In the genomic region with DNA sequence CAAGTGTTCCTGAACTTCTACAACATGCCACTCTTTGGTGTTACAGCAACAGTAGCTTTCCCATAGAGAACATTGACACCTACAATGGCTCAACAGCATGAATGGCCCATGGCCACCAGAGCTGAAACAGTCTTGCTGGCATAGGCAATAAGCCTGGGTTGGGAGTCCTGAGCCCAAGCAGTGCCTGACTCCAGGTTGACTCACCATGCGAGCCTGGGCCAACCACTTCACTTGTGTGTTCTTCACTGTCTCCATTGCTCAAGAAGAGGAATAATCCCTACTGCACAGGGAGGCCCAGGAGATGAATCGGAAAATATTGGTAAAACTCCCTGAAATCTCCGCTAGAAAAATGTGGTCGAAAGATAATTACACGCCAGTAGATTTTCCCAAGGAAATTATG, we compare ENCODE assay signal across 25 cellular contexts.
DNase-seq lines count a peak whose midpoint lies in the region; ATAC-seq and TF ChIP-seq lines count a peak whose summit lies in the region.
"Had no signal": no experiment of that assay in that cellular context is flagged by ENCODE, and none has a peak within 500 bp of the region (broad histone marks: within the 10 kb centered on the region; RNA-seq: fewer than 3 reads in every experiment).

No MANE protein-coding gene starts in this region.

- H3K27ac ChIP-seq in breast epithelium (no peak overlapping the region), sigmoid colon (no peak overlapping the region)
- H3K27ac ChIP-seq: BLaER1, dorsolateral prefrontal cortex, SJSA1 had no signal

- no peaks in the 10 kb centered on the region for H3K36me3 ChIP-seq in breast epithelium
- H3K36me3 ChIP-seq in sigmoid colon: no peaks in the 10 kb centered on the region
- H3K36me3 ChIP-seq: BLaER1, SJSA1 had no signal

- no peaks in the 10 kb centered on the region for H3K27me3 ChIP-seq in breast epithelium
- no peaks in the 10 kb centered on the region for H3K27me3 ChIP-seq in sigmoid colon
- H3K27me3 ChIP-seq: BLaER1, dorsolateral prefrontal cortex, SJSA1 had no signal

- H3K36me3 Mint-ChIP-seq in MCF 10A (ENCODE audit: insufficient read depth, unreplicated experiment): no peaks in the 10 kb centered on the region
- H3K36me3 Mint-ChIP-seq in T-cell: no peaks in the 10 kb centered on the region

- no peaks in the 10 kb centered on the region for H3K4me1 Mint-ChIP-seq in MCF 10A (ENCODE audit: insufficient read depth, unreplicated experiment)
- no peaks in the 10 kb centered on the region for H3K4me1 Mint-ChIP-seq in T-cell
- H3K4me1 Mint-ChIP-seq: central memory CD8-positive, alpha-beta T cell had no signal

- DNase-seq in MCF 10A (ENCODE audit: unreplicated experiment) (peak; percentile 30), breast epithelium (ENCODE audit: low spot score in 2 of 2) (no peak), RPMI7951 (ENCODE audit: low read depth) (peak; percentile 80), fibroblast of peridontal ligament (ENCODE audit: extremely low read depth) (peak; percentile 74), T-cell (no peak), sigmoid colon (no peak), anterior cingulate cortex (lab: John Stamatoyannopoulos, UW) (no peak)
- DNase-seq: 8988T; activated CD4-positive, alpha-beta T cell treated with anti-CD3 and anti-CD28 coated beads for 48 hours; activated naive CD4-positive, alpha-beta T cell treated with anti-CD3 and anti-CD28 coated beads for 36 hours; activated T-cell treated with anti-CD3 and anti-CD28 coated beads, Interleukin-2, amount 50 U/mL, for 48 hours; aorta; dorsolateral prefrontal cortex; H7; NCI-H1048; NCI-H187 treated with DMSO at 0.1 percent for 48 hours; NCI-H2227 treated with DMSO at 0.1 percent for 48 hours; stimulated activated CD4-positive, alpha-beta T cell treated with anti-CD3 and anti-CD28 coated beads, Interleukin-2, amount 100 ng/mL, for 48 hours; stimulated activated naive CD4-positive, alpha-beta T cell had no signal

- H3K9me3 ChIP-seq in breast epithelium (no peaks in the 10 kb centered on the region), sigmoid colon (no peaks in the 10 kb centered on the region)
- H3K9me3 ChIP-seq: BLaER1, SJSA1 had no signal

- H3K4me1 ChIP-seq in breast epithelium (no peaks in the 10 kb centered on the region), sigmoid colon (peaks cover 0 to 5% (median 0%) of the 10 kb centered on the region in 4 donors)
- H3K4me1 ChIP-seq: BLaER1, SJSA1 had no signal

- H3K4me3 Mint-ChIP-seq in MCF 10A (ENCODE audit: unreplicated experiment) (no peak overlapping the region), T-cell (no peak overlapping the region)
- H3K4me3 Mint-ChIP-seq: activated naive CD4-positive, alpha-beta T cell treated with anti-CD3 and anti-CD28 coated beads for 36 hours; central memory CD8-positive, alpha-beta T cell; T-helper 1 cell treated with Interleukin-12 subunit alpha and Interleukin-12 subunit beta and Interleukin-4 antibody, amounts not matched to agents 30 μg/mL and 1 μg/mL, for 36 hours had no signal

- H3K9me3 Mint-ChIP-seq in MCF 10A (ENCODE audit: unreplicated experiment) (no peaks in the 10 kb centered on the region), T-cell (peaks cover 0 to 4% (median 0%) of the 10 kb centered on the region in 3 donors)
- H3K9me3 Mint-ChIP-seq: activated naive CD4-positive, alpha-beta T cell treated with anti-CD3 and anti-CD28 coated beads for 36 hours; central memory CD8-positive, alpha-beta T cell; T-helper 1 cell treated with Interleukin-12 subunit alpha and Interleukin-12 subunit beta and Interleukin-4 antibody, amounts not matched to agents 30 μg/mL and 1 μg/mL, for 36 hours had no signal

- intact Hi-C loops in MCF 10A (cut with micrococcal nuclease) (no loop called here), breast epithelium (cut with DNase I; ENCODE audit: low total_unique reads) (no loop called here), sigmoid colon (cut with DNase I) (no loop called here)

- CTCF ChIA-PET in MCF 10A (lab: Yijun Ruan, JAX) (no interaction called here), T-cell (lab: Charles Lee) (no interaction called here)

- ATAC-seq in HG03045 (IDR thresholded peaks at IDR 0.05; ENCODE audit: unreplicated experiment) (no peak), T-cell (replicated peaks in 1 of 4) (no peak)
- ATAC-seq: K562 had no signal

- POLR2A ChIA-PET in MCF 10A (lab: Yijun Ruan, JAX): no interaction called here
- POLR2A ChIA-PET in T-cell (lab: Charles Lee): no interaction called here

- H3K4me3 ChIP-seq in breast epithelium (no peak overlapping the region), sigmoid colon (no peak overlapping the region)
- H3K4me3 ChIP-seq: BLaER1, dorsolateral prefrontal cortex, K562, SJSA1 had no signal

- H3K27ac Mint-ChIP-seq in MCF 10A (ENCODE audit: low read depth, unreplicated experiment) (no peak overlapping the region), T-cell (no peak overlapping the region)
- H3K27ac Mint-ChIP-seq: activated naive CD4-positive, alpha-beta T cell treated with anti-CD3 and anti-CD28 coated beads for 36 hours; T-helper 1 cell treated with Interleukin-12 subunit alpha and Interleukin-12 subunit beta and Interleukin-4 antibody, amounts not matched to agents 30 μg/mL and 1 μg/mL, for 36 hours had no signal

- no TSS peak for BruUV-seq in MCF 10A (replicated peaks; lab: Mats Ljungman, UMichigan)

- WGBS in sigmoid colon, 2 donors: 95 to 97% methylated on average over 5 of the region's 5 CpGs

- no peak for TF ChIP-seq CTCF in MCF 10A (IDR thresholded peaks at IDR 0.05; ENCODE audit: unreplicated experiment)
- no peak for TF ChIP-seq CTCF in breast epithelium (IDR thresholded peaks at IDR 0.05)
- no peak for TF ChIP-seq CTCF in sigmoid colon (IDR thresholded peaks at IDR 0.05)

- TF ChIP-seq EP300 in sigmoid colon (IDR thresholded peaks at IDR 0.05): no peak

- TF ChIP-seq POLR2A in breast epithelium (IDR thresholded peaks at IDR 0.05): no peak
- no peak for TF ChIP-seq POLR2A in sigmoid colon (IDR thresholded peaks at IDR 0.05)

- H3K27me3 Mint-ChIP-seq in MCF 10A (ENCODE audit: insufficient read depth, unreplicated experiment) (no peaks in the 10 kb centered on the region), T-cell (no peaks in the 10 kb centered on the region)
- H3K27me3 Mint-ChIP-seq: central memory CD8-positive, alpha-beta T cell had no signal

Comparison
In these comparisons a context has a peak if more than half of its experiments do, and no peak if none do; other contexts are left out.
1. DNase-seq: peak in MCF 10A (single experiment), RPMI7951 (single experiment) and fibroblast of peridontal ligament (single experiment); none in breast epithelium (0 of 2), T-cell (0 of 34), sigmoid colon (single experiment) and anterior cingulate cortex (0 of 58).